21 cellular contexts compared by ENCODE assay signal in genomic region chr5:122120493-122120892, GRCh38. TPM values are rescaled to one million over a fixed set of nuclear protein-coding genes. Genes with fewer than 3 reads are reported as not detected.
A peak's percentile ranks its signal among the peaks of the same experiment; 100 is the strongest.
DNase-seq lines count a peak whose midpoint lies in the region; ATAC-seq and TF ChIP-seq lines count a peak whose summit lies in the region.
"Had no signal": no experiment of that assay in that cellular context is flagged by ENCODE, and none has a peak within 500 bp of the region (broad histone marks: within the 10 kb centered on the region; RNA-seq: fewer than 3 reads in every experiment).

No MANE protein-coding gene starts in this region.

- H2BK15ac ChIP-seq in H9 (ENCODE audit: low read depth, low read length) = no peak overlapping the region

- H2AFZ ChIP-seq in H9 (ENCODE audit: low read length) (no peak overlapping the region), mammary epithelial cell (ENCODE audit: low read depth, low read length) (no peak overlapping the region)

- TF ChIP-seq CTCF in H9 (conservative IDR thresholded peaks at IDR 0.05) (no peak), mammary epithelial cell (conservative IDR thresholded peaks at IDR 0.05 in 1 of 2, IDR thresholded peaks at IDR 0.05 in 1 of 2; ENCODE audit: extremely low read depth in 1 of 2, insufficient read depth in 1 of 2, low read depth in 1 of 2, low read length in 2 of 2) (no peak), suprapubic skin (IDR thresholded peaks at IDR 0.05) (no peak), lower leg skin (IDR thresholded peaks at IDR 0.05) (no peak), sigmoid colon (IDR thresholded peaks at IDR 0.05) (no peak)

- no peak overlapping the region for H2BK12ac ChIP-seq in H9 (ENCODE audit: insufficient read length, low read depth, low read length)

- CTCF ChIA-PET in mammary epithelial cell (lab: Charles Lee; ENCODE audit: low non-redundant PET) = no interaction called here

- no peak overlapping the region for H3K4me3 Mint-ChIP-seq in activated T-cell treated with anti-CD3 and anti-CD28 coated beads, Interleukin-2, amount 50 U/mL, for 72 hours
- H3K4me3 Mint-ChIP-seq in activated T-cell treated with anti-CD3 and anti-CD28 coated beads, Interleukin-2, amount 50 U/mL, for 4 hours = no peak overlapping the region
- H3K4me3 Mint-ChIP-seq in H9 = no peak overlapping the region
- H3K4me3 Mint-ChIP-seq: CD14-positive monocyte; CD4-positive, alpha-beta T cell; CD8-positive, alpha-beta memory T cell had no signal

- H3K27me3 ChIP-seq in H9 (ENCODE audit: insufficient read depth, low read length) = no peaks in the 10 kb centered on the region
- no peaks in the 10 kb centered on the region for H3K27me3 ChIP-seq in mammary epithelial cell (ENCODE audit: insufficient read depth, low read length)
- H3K27me3 ChIP-seq in suprapubic skin = no peaks in the 10 kb centered on the region
- H3K27me3 ChIP-seq in sigmoid colon = no peaks in the 10 kb centered on the region
- H3K27me3 ChIP-seq: BE2C; BLaER1 treated with 17β-estradiol and CSF1 and Interleukin-3, amounts not matched to agents 10 nM and 100 nM had no signal

- no CpG with 5 or more reads among the region's 2 CpGs for WGBS in H9 (ENCODE audit: extremely low coverage, insufficient read length, low lambda C conversion rate)
- 75% methylated on average over 2 of the region's 2 CpGs for WGBS in mammary epithelial cell (ENCODE audit: low coverage, missing lambda C conversion rate)
- 87% methylated on average over 2 of the region's 2 CpGs for WGBS in suprapubic skin
- WGBS in lower leg skin, 2 donors = 85% methylated on average over 2 of the region's 2 CpGs
- WGBS in sigmoid colon, 2 donors = 85 to 90% methylated on average over 2 of the region's 2 CpGs

- H3K4me1 Mint-ChIP-seq in activated T-cell treated with anti-CD3 and anti-CD28 coated beads, Interleukin-2, amount 50 U/mL, for 72 hours (ENCODE audit: low read depth) = peaks cover 5% of the 10 kb centered on the region
- no peaks in the 10 kb centered on the region for H3K4me1 Mint-ChIP-seq in activated T-cell treated with anti-CD3 and anti-CD28 coated beads, Interleukin-2, amount 50 U/mL, for 4 hours (ENCODE audit: low read depth)
- H3K4me1 Mint-ChIP-seq in H9 = peaks cover 21 to 23% of the 10 kb centered on the region in 2 experiments
- H3K4me1 Mint-ChIP-seq: CD14-positive monocyte; CD8-positive, alpha-beta memory T cell had no signal

- TF ChIP-seq POLR2A in suprapubic skin (IDR thresholded peaks at IDR 0.05) (no peak), lower leg skin (IDR thresholded peaks at IDR 0.05) (no peak), sigmoid colon (IDR thresholded peaks at IDR 0.05) (no peak)

- H3K9me3 Mint-ChIP-seq in activated T-cell treated with anti-CD3 and anti-CD28 coated beads, Interleukin-2, amount 50 U/mL, for 72 hours = no peaks in the 10 kb centered on the region
- H3K9me3 Mint-ChIP-seq in activated T-cell treated with anti-CD3 and anti-CD28 coated beads, Interleukin-2, amount 50 U/mL, for 4 hours = no peaks in the 10 kb centered on the region
- H3K9me3 Mint-ChIP-seq in H9 = no peaks in the 10 kb centered on the region; a peak in 1 of 5 replicates
- H3K9me3 Mint-ChIP-seq: CD4-positive, alpha-beta T cell; CD8-positive, alpha-beta memory T cell had no signal

- H3K27ac ChIP-seq in H9 (ENCODE audit: insufficient read length, low read depth, low read length) = no peak overlapping the region
- no peak overlapping the region for H3K27ac ChIP-seq in mammary epithelial cell (ENCODE audit: insufficient read depth, low read depth, low read length)
- peak overlapping the region; percentile 17 for H3K27ac ChIP-seq in suprapubic skin
- H3K27ac ChIP-seq in sigmoid colon = no peak overlapping the region
- H3K27ac ChIP-seq: 22Rv1; BLaER1 treated with 17β-estradiol and CSF1 and Interleukin-3, amounts not matched to agents 10 nM and 100 nM had no signal

- H2BK120ac ChIP-seq in H9 (ENCODE audit: low read depth, low read length, poor library complexity, severe bottlenecking) = no peak overlapping the region

- TF ChIP-seq EP300 in suprapubic skin (IDR thresholded peaks at IDR 0.05) = no peak
- TF ChIP-seq EP300 in sigmoid colon (IDR thresholded peaks at IDR 0.05) = no peak

- no peak overlapping the region for H3K14ac ChIP-seq in H9 (ENCODE audit: insufficient read depth, low read length)

- in situ Hi-C loops in mammary epithelial cell (cut with MboI; ENCODE audit: low sequenced_read_pairs in 2 of 2) = no loop called here

- peak overlapping the region; percentile 8 for H3K27ac Mint-ChIP-seq in activated T-cell treated with anti-CD3 and anti-CD28 coated beads, Interleukin-2, amount 50 U/mL, for 72 hours
- H3K27ac Mint-ChIP-seq in H9 = peak overlapping the region in 2 of 3 experiments; percentile 19 to 63; a peak in 1 of 7 replicates
- H3K27ac Mint-ChIP-seq: CD14-positive monocyte; CD4-positive, alpha-beta T cell; CD8-positive, alpha-beta memory T cell had no signal

- H3K4me1 ChIP-seq in H9 (ENCODE audit: insufficient read depth, low read length) = peaks cover 7% of the 10 kb centered on the region; the same call in 1 of the 2 replicates
- H3K4me1 ChIP-seq in mammary epithelial cell (ENCODE audit: insufficient read depth, low read length) = peaks cover 23% of the 10 kb centered on the region
- H3K4me1 ChIP-seq in suprapubic skin = peaks cover 8% of the 10 kb centered on the region
- H3K4me1 ChIP-seq in sigmoid colon = peaks cover 0 to 18% (median 5%) of the 10 kb centered on the region in 4 donors
- H3K4me1 ChIP-seq: BE2C had no signal

- H3K18ac ChIP-seq in H9 (ENCODE audit: insufficient read length, low read depth, low read length) = no peak overlapping the region

- H3K23ac ChIP-seq in H9 (ENCODE audit: insufficient read length, low read depth, low read length) = no peak overlapping the region

- no peak for DNase-seq in activated T-cell treated with anti-CD3 and anti-CD28 coated beads, Interleukin-2, amount 50 U/mL, for 72 hours
- DNase-seq in activated T-cell treated with anti-CD3 and anti-CD28 coated beads, Interleukin-2, amount 50 U/mL, for 4 hours = no peak
- DNase-seq in H9 (no peak), mammary epithelial cell (no peak), suprapubic skin (ENCODE audit: low spot score in 2 of 2) (no peak), lower leg skin (ENCODE audit: low spot score in 2 of 2) (no peak), sigmoid colon (no peak)
- DNase-seq: ACHN; BE2C; CD4-positive, alpha-beta T cell; CD8-positive, alpha-beta memory T cell; DMS 273 treated with DMSO at 0.1 percent for 48 hours; DMS79; GOT3; H7 had no signal

- no peak overlapping the region for H2AK5ac ChIP-seq in H9 (ENCODE audit: insufficient read length, low read length)

- no peak overlapping the region for H4K91ac ChIP-seq in H9 (ENCODE audit: insufficient read length, low read depth, low read length)

- intact Hi-C loops in mammary epithelial cell (cut with micrococcal nuclease) (no loop called here), lower leg skin (cut with DNase I; ENCODE audit: low total_unique reads) (no loop called here), sigmoid colon (cut with DNase I) (no loop called here)

- no peak overlapping the region for H4K5ac ChIP-seq in H9 (ENCODE audit: insufficient read length, low read depth, low read length)

- dilution Hi-C loops in mammary epithelial cell (cut with HindIII; ENCODE audit: low sequenced_read_pairs) = no loop called here

- no peaks in the 10 kb centered on the region for H4K20me1 ChIP-seq in H9 (ENCODE audit: control insufficient read depth, insufficient read depth, insufficient read length)
- H4K20me1 ChIP-seq in mammary epithelial cell (ENCODE audit: insufficient read depth, low read length) = no peaks in the 10 kb centered on the region
- H4K20me1 ChIP-seq: BLaER1 treated with 17β-estradiol and CSF1 and Interleukin-3, amounts not matched to agents 10 nM and 100 nM had no signal

- no TSS peak for BruUV-seq in mammary epithelial cell (replicated peaks; lab: Mats Ljungman, UMichigan)

- no peaks in the 10 kb centered on the region for H3K27me3 Mint-ChIP-seq in activated T-cell treated with anti-CD3 and anti-CD28 coated beads, Interleukin-2, amount 50 U/mL, for 72 hours (ENCODE audit: low read depth)
- no peaks in the 10 kb centered on the region for H3K27me3 Mint-ChIP-seq in activated T-cell treated with anti-CD3 and anti-CD28 coated beads, Interleukin-2, amount 50 U/mL, for 4 hours (ENCODE audit: low read depth)
- no peaks in the 10 kb centered on the region for H3K27me3 Mint-ChIP-seq in H9 (ENCODE audit: low read depth)
- H3K27me3 Mint-ChIP-seq: CD4-positive, alpha-beta T cell had no signal

- H3K4me2 ChIP-seq in H9 (ENCODE audit: insufficient read depth, insufficient read length, low read length) (no peak overlapping the region), mammary epithelial cell (ENCODE audit: insufficient read depth, low read depth, low read length) (peak overlapping the region; percentile 20)
- H3K4me2 ChIP-seq: BLaER1 treated with 17β-estradiol and CSF1 and Interleukin-3, amounts not matched to agents 10 nM and 100 nM had no signal

- no peak overlapping the region for H2BK5ac ChIP-seq in H9 (ENCODE audit: insufficient read length, low read length)

- no peak overlapping the region for H2BK20ac ChIP-seq in H9 (ENCODE audit: low read depth, low read length, poor library complexity, severe bottlenecking)

- no peaks in the 10 kb centered on the region for H3K79me1 ChIP-seq in H9 (ENCODE audit: insufficient read depth, low read depth, low read length, poor library complexity, severe bottlenecking)

- no peaks in the 10 kb centered on the region for H3K36me3 ChIP-seq in mammary epithelial cell (ENCODE audit: insufficient read depth, low read length)
- no peaks in the 10 kb centered on the region for H3K36me3 ChIP-seq in suprapubic skin
- no peaks in the 10 kb centered on the region for H3K36me3 ChIP-seq in sigmoid colon
- H3K36me3 ChIP-seq: BE2C; BLaER1 treated with 17β-estradiol and CSF1 and Interleukin-3, amounts not matched to agents 10 nM and 100 nM had no signal

- no peak overlapping the region for H3K9ac ChIP-seq in H9 (ENCODE audit: extremely low read depth, insufficient read length, low read length)
- H3K9ac ChIP-seq in mammary epithelial cell (ENCODE audit: insufficient read depth, low read length) = no peak overlapping the region
- H3K9ac ChIP-seq: BLaER1 treated with 17β-estradiol and CSF1 and Interleukin-3, amounts not matched to agents 10 nM and 100 nM had no signal

- no peaks in the 10 kb centered on the region for H3K9me3 ChIP-seq in H9 (ENCODE audit: control insufficient read depth, low read depth, low read length)
- no peaks in the 10 kb centered on the region for H3K9me3 ChIP-seq in mammary epithelial cell (replicated peaks; ENCODE audit: insufficient read depth, low read length)
- no peaks in the 10 kb centered on the region for H3K9me3 ChIP-seq in suprapubic skin
- no peaks in the 10 kb centered on the region for H3K9me3 ChIP-seq in sigmoid colon
- H3K9me3 ChIP-seq: BE2C; BLaER1 treated with 17β-estradiol and CSF1 and Interleukin-3, amounts not matched to agents 10 nM and 100 nM had no signal

- no peak overlapping the region for H3T11ph ChIP-seq in H9 (ENCODE audit: low read length)

- ATAC-seq in activated T-cell treated with anti-CD3 and anti-CD28 coated beads, Interleukin-2, amount 50 U/mL, for 72 hours (replicated peaks in 1 of 2) = no peak
- no peak for ATAC-seq in activated T-cell treated with anti-CD3 and anti-CD28 coated beads, Interleukin-2, amount 50 U/mL, for 4 hours
- no peak for ATAC-seq in HG03432 (IDR thresholded peaks at IDR 0.05; ENCODE audit: unreplicated experiment)
- ATAC-seq: GM12878, HCT116 had no signal

- H3K23me2 ChIP-seq in H9 (ENCODE audit: insufficient read length, low read depth, low read length, poor library complexity, severe bottlenecking) = no peaks in the 10 kb centered on the region

- H3K56ac ChIP-seq in H9 (ENCODE audit: insufficient read length, low read depth, low read length) = no peak overlapping the region

- no peak overlapping the region for H3K4ac ChIP-seq in H9 (ENCODE audit: low read depth, low read length)

- no peaks in the 10 kb centered on the region for H3K79me2 ChIP-seq in H9 (ENCODE audit: insufficient read depth, low read length)
- no peaks in the 10 kb centered on the region for H3K79me2 ChIP-seq in mammary epithelial cell (ENCODE audit: insufficient read depth, low read length)

- H3K36me3 Mint-ChIP-seq in activated T-cell treated with anti-CD3 and anti-CD28 coated beads, Interleukin-2, amount 50 U/mL, for 72 hours (ENCODE audit: insufficient read depth in 2 of 2) = no peaks in the 10 kb centered on the region
- no peaks in the 10 kb centered on the region for H3K36me3 Mint-ChIP-seq in activated T-cell treated with anti-CD3 and anti-CD28 coated beads, Interleukin-2, amount 50 U/mL, for 4 hours (ENCODE audit: insufficient read depth)
- H3K36me3 Mint-ChIP-seq in H9 (ENCODE audit: insufficient read depth in 1 of 3, low read depth in 3 of 3) = no peaks in the 10 kb centered on the region
- H3K36me3 Mint-ChIP-seq: CD14-positive monocyte; CD8-positive, alpha-beta memory T cell had no signal

- H3K4me3 ChIP-seq in mammary epithelial cell (replicated peaks in 1 of 3; ENCODE audit: insufficient read depth in 1 of 3, low read depth in 2 of 3, low read length in 3 of 3) (no peak overlapping the region), suprapubic skin (no peak overlapping the region), lower leg skin (ENCODE audit: low read depth, poor library complexity, severe bottlenecking) (no peak overlapping the region), sigmoid colon (no peak overlapping the region)
- H3K4me3 ChIP-seq: BLaER1 treated with 17β-estradiol and CSF1 and Interleukin-3, amounts not matched to agents 10 nM and 100 nM; GM12878 had no signal

- no peak overlapping the region for H4K8ac ChIP-seq in H9 (replicated peaks; ENCODE audit: insufficient read length, low read depth, low read length)

RNA-seq across cellular contexts. Expression of gene ZNF474, which starts 8.9 kb away (rescaled TPM):
- total RNA-seq in activated T-cell treated with anti-CD3 and anti-CD28 coated beads, Interleukin-2, amount 50 U/mL, for 72 hours = under 1 TPM in 1 of 2 donors, not detected in 1; 0.12 TPM
- total RNA-seq in activated T-cell treated with anti-CD3 and anti-CD28 coated beads, Interleukin-2, amount 50 U/mL, for 4 hours = under 1 TPM in 2 of 3 donors, not detected in 1; 0.25 to 0.40 TPM
- total RNA-seq in H9 (2021) (not detected in 2 replicates), mammary epithelial cell (under 1 TPM; 0.19 to 0.33 TPM), suprapubic skin (1 to 10 TPM in 3 of 4 donors, not detected in 1; 1.0 to 2.0 (median 1.4) TPM), lower leg skin (under 1 TPM in 3 of 4 donors, not detected in 1; 0.15 to 0.91 (median 0.68) TPM), sigmoid colon (under 1 TPM in 2 of 4 donors, not detected in 2; 0.27 to 0.28 TPM)
- polyA plus RNA-seq in mammary epithelial cell (0.10 TPM), sigmoid colon (under 1 TPM in 1 of 3 donors, not detected in 2; 0.07 TPM)
- not detected for polyA minus RNA-seq in mammary epithelial cell
- total RNA-seq: H7 had no signal
- polyA plus RNA-seq: CD14-positive monocyte; CD8-positive, alpha-beta memory T cell had no signal

RNA-seq across cellular contexts. Expression of gene LOX, which starts 42.4 kb away (rescaled TPM):
- not detected for total RNA-seq in activated T-cell treated with anti-CD3 and anti-CD28 coated beads, Interleukin-2, amount 50 U/mL, for 72 hours
- under 1 TPM; 0.20 to 0.40 (median 0.27) TPM for total RNA-seq in activated T-cell treated with anti-CD3 and anti-CD28 coated beads, Interleukin-2, amount 50 U/mL, for 4 hours
- total RNA-seq in H9 (2021) (0.61 and 0.79 TPM in 2 replicates), mammary epithelial cell (10 to 100 TPM in 1 of 2 donors, 1 to 10 TPM in 1; 5.9 to 28.0 TPM), suprapubic skin (10 to 100 TPM in 2 of 4 donors, 1 to 10 TPM in 2; 4.9 to 20.2 (median 9.8) TPM), lower leg skin (10 to 100 TPM in 2 of 4 donors, 1 to 10 TPM in 2; 6.5 to 48.2 (median 12.6) TPM), sigmoid colon (10 to 100 TPM in 2 of 4 donors, 1 to 10 TPM in 2; 6.8 to 21.6 (median 10.3) TPM)
- polyA plus RNA-seq in mammary epithelial cell (12.9 TPM), sigmoid colon (1 to 10 TPM in 2 of 3 donors, not detected in 1; 1.8 to 2.3 TPM)
- polyA minus RNA-seq in mammary epithelial cell = 16.2 TPM
- total RNA-seq: CD8-positive, alpha-beta memory T cell had no signal
- polyA plus RNA-seq: CD14-positive monocyte; CD8-positive, alpha-beta memory T cell had no signal
